In the genomic region with DNA sequence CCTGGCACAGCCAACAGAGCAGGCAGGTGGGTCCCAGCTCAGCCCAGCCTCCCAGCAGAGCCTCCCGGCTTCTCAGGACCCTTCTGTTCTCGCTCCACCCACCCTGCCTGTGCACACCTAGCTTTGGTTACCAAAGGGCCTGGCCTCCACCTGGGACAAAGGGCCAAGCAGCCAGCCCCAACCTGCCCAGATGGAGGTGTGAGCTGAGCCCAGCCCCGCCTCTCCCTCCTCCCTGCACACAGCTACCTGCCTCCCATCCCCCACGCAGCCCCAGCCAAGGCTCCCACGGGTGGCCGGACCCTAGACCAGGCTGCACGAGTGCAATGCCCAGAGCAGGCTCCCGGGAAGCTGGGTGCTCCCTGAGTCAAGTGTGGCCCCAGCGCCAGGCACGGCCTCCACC, we compare ENCODE assay signal across 1 cellular context.
TF ChIP-seq lines count a peak whose summit lies in the region.

No MANE protein-coding gene starts in this region.

TF ChIP-seq in GM23338, 12 proteins besides CTCF, POLR2A, EP300 and RAD21 (continued from another document):
- TF ChIP-seq ZNF462 (CRISPR knock-in tag; IDR thresholded peaks at IDR 0.05) = no peak
- no peak for TF ChIP-seq CREB1 (CRISPR knock-in tag; IDR thresholded peaks at IDR 0.05; ENCODE audit: low read depth)
- TF ChIP-seq ZNF114 (CRISPR knock-in tag; IDR thresholded peaks at IDR 0.05) = no peak
- TF ChIP-seq STAT1 (IDR thresholded peaks at IDR 0.05; ENCODE audit: unreplicated experiment) = no peak
- TF ChIP-seq JUNB (IDR thresholded peaks at IDR 0.05; ENCODE audit: unreplicated experiment) = no peak
- no peak for TF ChIP-seq ZNF331 (CRISPR knock-in tag; IDR thresholded peaks at IDR 0.05; ENCODE audit: low read depth)
- no peak for TF ChIP-seq EZH2 (IDR thresholded peaks at IDR 0.05; ENCODE audit: low read depth, unreplicated experiment)
- no peak for TF ChIP-seq ETS1 (IDR thresholded peaks at IDR 0.05)
- TF ChIP-seq, protein P1, sequence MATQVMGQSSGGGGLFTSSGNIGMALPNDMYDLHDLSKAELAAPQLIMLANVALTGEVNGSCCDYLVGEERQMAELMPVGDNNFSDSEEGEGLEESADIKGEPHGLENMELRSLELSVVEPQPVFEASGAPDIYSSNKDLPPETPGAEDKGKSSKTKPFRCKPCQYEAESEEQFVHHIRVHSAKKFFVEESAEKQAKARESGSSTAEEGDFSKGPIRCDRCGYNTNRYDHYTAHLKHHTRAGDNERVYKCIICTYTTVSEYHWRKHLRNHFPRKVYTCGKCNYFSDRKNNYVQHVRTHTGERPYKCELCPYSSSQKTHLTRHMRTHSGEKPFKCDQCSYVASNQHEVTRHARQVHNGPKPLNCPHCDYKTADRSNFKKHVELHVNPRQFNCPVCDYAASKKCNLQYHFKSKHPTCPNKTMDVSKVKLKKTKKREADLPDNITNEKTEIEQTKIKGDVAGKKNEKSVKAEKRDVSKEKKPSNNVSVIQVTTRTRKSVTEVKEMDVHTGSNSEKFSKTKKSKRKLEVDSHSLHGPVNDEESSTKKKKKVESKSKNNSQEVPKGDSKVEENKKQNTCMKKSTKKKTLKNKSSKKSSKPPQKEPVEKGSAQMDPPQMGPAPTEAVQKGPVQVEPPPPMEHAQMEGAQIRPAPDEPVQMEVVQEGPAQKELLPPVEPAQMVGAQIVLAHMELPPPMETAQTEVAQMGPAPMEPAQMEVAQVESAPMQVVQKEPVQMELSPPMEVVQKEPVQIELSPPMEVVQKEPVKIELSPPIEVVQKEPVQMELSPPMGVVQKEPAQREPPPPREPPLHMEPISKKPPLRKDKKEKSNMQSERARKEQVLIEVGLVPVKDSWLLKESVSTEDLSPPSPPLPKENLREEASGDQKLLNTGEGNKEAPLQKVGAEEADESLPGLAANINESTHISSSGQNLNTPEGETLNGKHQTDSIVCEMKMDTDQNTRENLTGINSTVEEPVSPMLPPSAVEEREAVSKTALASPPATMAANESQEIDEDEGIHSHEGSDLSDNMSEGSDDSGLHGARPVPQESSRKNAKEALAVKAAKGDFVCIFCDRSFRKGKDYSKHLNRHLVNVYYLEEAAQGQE (IDR thresholded peaks at IDR 0.05; ENCODE audit: unreplicated experiment) = no peak
